7 cellular contexts compared by ENCODE assay signal in the genomic region with DNA sequence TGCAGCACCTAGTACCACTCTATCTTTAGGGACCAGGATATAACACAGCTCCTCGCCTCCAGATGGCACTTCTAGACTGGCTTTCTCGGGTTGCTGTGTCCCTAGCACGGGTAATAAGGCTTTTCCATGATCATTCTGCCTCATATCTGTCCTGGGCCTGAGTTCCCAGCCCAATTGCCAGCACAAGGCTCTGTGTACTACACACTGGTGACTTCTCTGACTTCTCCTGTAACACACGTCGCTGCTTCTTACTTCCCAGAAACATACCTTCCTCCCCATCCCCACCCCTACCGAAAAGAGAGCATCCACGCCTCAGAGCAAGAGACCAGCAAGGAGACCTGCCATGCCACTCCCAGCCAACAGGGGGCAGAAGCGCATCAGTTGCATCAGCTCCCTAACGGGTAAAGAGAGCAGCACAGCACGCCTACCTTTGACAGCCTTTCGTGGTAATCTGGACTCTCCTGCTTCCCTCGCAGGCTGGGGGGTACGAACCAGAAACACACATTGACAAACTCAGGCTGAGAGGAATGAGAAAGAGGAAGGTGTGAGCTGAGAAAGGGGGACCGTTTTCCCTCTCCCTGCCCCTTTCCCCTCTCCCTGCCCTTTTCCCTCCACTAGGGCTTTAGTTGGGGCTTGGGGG.
DNase-seq lines count a peak whose midpoint lies in the region; ATAC-seq lines count a peak whose summit lies in the region.

No MANE protein-coding gene starts in this region.

- ATAC-seq in GM18498 (IDR thresholded peaks at IDR 0.05; ENCODE audit: unreplicated experiment) (peak; percentile 66), HG03342 (IDR thresholded peaks at IDR 0.05; ENCODE audit: unreplicated experiment) (peak; percentile 80)

- DNase-seq in NCI-H510A treated with DMSO at 0.1 percent for 48 hours (lab: John Stamatoyannopoulos, UW) (peak; percentile 81), cerebellar cortex (ENCODE audit: low spot score) (peak; percentile 81), left kidney (ENCODE audit: low read depth, low spot score) (peak; percentile 90)
- DNase-seq in activated CD4-positive, alpha-beta T cell treated with anti-CD3 and anti-CD28 coated beads for 24 hours (ENCODE audit: low read depth in 2 of 2): peak; percentile 90 to 92
- peak; percentile 84 to 87 for DNase-seq in stimulated activated CD4-positive, alpha-beta T cell treated with anti-CD3 and anti-CD28 coated beads, Interleukin-4, amount 100 ng/mL, for 4 hours

Comparison
In these comparisons a context has a peak if more than half of its experiments do, and no peak if none do; other contexts are left out.
1. Peak in every context shown above with its lines: DNase-seq and ATAC-seq.